Comparison of ENCODE assay signal across 1 cellular context in the genomic region with DNA sequence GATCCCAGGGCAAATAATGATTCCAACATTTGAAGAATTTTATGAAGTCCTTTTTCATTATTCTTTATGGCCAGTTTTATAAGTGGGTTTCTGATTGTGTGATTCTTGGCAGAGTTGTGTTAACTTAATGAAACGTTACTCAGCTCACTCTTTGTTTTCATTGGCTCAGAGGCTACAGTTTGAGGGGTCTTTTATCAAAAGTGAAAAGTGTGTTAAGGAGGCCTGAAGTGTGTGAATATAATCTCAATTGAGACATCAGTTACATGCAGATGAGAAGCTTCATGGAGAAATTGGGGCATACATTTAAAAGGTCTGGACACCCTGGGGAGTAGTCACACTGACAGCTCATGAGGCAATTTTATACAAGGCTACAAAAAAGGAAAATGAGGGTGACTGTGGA.
TF ChIP-seq lines count a peak whose summit lies in the region.

No MANE protein-coding gene starts in this region.

TF ChIP-seq in HEK293, 187 proteins besides CTCF, POLR2A, EP300 and RAD21 (continued from another document):
- TF ChIP-seq, protein P1, sequence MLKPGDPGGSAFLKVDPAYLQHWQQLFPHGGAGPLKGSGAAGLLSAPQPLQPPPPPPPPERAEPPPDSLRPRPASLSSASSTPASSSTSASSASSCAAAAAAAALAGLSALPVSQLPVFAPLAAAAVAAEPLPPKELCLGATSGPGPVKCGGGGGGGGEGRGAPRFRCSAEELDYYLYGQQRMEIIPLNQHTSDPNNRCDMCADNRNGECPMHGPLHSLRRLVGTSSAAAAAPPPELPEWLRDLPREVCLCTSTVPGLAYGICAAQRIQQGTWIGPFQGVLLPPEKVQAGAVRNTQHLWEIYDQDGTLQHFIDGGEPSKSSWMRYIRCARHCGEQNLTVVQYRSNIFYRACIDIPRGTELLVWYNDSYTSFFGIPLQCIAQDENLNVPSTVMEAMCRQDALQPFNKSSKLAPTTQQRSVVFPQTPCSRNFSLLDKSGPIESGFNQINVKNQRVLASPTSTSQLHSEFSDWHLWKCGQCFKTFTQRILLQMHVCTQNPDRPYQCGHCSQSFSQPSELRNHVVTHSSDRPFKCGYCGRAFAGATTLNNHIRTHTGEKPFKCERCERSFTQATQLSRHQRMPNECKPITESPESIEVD (tag by site-specific recombination; IDR thresholded peaks at IDR 0.05): 0 out of 2 replicates have a peak, but pooled peaks have one; percentile 16
- TF ChIP-seq, protein P2, sequence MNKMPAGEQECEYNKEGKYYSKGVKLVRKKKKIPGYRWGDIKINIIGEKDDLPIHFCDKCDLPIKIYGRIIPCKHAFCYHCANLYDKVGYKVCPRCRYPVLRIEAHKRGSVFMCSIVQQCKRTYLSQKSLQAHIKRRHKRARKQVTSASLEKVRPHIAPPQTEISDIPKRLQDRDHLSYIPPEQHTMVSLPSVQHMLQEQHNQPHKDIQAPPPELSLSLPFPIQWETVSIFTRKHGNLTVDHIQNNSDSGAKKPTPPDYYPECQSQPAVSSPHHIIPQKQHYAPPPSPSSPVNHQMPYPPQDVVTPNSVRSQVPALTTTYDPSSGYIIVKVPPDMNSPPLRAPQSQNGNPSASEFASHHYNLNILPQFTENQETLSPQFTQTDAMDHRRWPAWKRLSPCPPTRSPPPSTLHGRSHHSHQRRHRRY (tag by site-specific recombination; IDR thresholded peaks at IDR 0.05): no peak
- TF ChIP-seq, protein P3, sequence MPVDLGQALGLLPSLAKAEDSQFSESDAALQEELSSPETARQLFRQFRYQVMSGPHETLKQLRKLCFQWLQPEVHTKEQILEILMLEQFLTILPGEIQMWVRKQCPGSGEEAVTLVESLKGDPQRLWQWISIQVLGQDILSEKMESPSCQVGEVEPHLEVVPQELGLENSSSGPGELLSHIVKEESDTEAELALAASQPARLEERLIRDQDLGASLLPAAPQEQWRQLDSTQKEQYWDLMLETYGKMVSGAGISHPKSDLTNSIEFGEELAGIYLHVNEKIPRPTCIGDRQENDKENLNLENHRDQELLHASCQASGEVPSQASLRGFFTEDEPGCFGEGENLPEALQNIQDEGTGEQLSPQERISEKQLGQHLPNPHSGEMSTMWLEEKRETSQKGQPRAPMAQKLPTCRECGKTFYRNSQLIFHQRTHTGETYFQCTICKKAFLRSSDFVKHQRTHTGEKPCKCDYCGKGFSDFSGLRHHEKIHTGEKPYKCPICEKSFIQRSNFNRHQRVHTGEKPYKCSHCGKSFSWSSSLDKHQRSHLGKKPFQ (tag by site-specific recombination; IDR thresholded peaks at IDR 0.05): peak; percentile 61
- no peak for TF ChIP-seq ZNF555 (tag by site-specific recombination; conservative IDR thresholded peaks at IDR 0.05)
- no peak for TF ChIP-seq WT1 (tag by site-specific recombination; IDR thresholded peaks at IDR 0.05)
- TF ChIP-seq ZNF366 (tag by site-specific recombination; conservative IDR thresholded peaks at IDR 0.05): no peak
- peak; percentile 69 for TF ChIP-seq FEZF1 (tag by site-specific recombination; IDR thresholded peaks at IDR 0.05)
- peak; percentile 75; the same call in 1 of the 2 replicates for TF ChIP-seq OVOL3 (tag by site-specific recombination; IDR thresholded peaks at IDR 0.05)
- TF ChIP-seq ZBTB7A (tag by site-specific recombination; IDR thresholded peaks at IDR 0.05; ENCODE audit: low read depth): no peak
- TF ChIP-seq ZNF843 (tag by site-specific recombination; IDR thresholded peaks at IDR 0.05): peak; percentile 84
- peak; percentile 51 for TF ChIP-seq ZXDB (tag by site-specific recombination; IDR thresholded peaks at IDR 0.05)
- TF ChIP-seq ZNF830 (tag by site-specific recombination; IDR thresholded peaks at IDR 0.05; ENCODE audit: low read depth): no peak
- TF ChIP-seq, protein P4, sequence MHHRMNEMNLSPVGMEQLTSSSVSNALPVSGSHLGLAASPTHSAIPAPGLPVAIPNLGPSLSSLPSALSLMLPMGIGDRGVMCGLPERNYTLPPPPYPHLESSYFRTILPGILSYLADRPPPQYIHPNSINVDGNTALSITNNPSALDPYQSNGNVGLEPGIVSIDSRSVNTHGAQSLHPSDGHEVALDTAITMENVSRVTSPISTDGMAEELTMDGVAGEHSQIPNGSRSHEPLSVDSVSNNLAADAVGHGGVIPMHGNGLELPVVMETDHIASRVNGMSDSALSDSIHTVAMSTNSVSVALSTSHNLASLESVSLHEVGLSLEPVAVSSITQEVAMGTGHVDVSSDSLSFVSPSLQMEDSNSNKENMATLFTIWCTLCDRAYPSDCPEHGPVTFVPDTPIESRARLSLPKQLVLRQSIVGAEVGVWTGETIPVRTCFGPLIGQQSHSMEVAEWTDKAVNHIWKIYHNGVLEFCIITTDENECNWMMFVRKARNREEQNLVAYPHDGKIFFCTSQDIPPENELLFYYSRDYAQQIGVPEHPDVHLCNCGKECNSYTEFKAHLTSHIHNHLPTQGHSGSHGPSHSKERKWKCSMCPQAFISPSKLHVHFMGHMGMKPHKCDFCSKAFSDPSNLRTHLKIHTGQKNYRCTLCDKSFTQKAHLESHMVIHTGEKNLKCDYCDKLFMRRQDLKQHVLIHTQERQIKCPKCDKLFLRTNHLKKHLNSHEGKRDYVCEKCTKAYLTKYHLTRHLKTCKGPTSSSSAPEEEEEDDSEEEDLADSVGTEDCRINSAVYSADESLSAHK (tag by site-specific recombination; IDR thresholded peaks at IDR 0.05): peak; percentile 46; the same call in 1 of the 2 replicates
- TF ChIP-seq ZNF266 (tag by site-specific recombination; IDR thresholded peaks at IDR 0.05; ENCODE audit: low read depth): no peak
- TF ChIP-seq KLF16 (tag by site-specific recombination; IDR thresholded peaks at IDR 0.05): 0 out of 2 replicates have a peak, but pooled peaks have one; percentile 9
